Comparison of ENCODE assay signal across 19 cellular contexts in the genomic region with DNA sequence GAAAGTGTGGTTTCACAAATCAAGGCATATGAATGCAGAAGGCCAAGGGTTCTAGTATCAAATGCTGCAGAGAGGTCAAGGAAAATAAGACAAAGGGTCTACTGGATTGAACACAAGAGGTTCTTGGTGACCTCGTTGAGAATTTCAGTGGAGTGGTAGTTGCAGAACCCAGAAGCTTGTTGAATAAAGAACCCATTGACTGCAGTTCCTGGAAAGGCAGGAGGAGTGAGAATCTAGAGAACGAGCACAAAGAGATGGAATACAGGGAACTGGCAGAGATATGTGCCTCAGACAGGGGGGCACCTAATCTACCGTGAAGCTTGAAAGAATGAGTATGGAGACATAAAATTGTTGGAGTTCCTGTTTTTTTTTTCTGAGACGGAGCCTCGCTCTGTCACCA. TPM values are rescaled to one million over a fixed set of nuclear protein-coding genes. Genes with fewer than 3 reads are reported as not detected.
DNase-seq lines count a peak whose midpoint lies in the region; ATAC-seq and TF ChIP-seq lines count a peak whose summit lies in the region.
"Had no signal": no experiment of that assay in that cellular context is flagged by ENCODE, and none has a peak within 500 bp of the region (broad histone marks: within the 10 kb centered on the region; RNA-seq: fewer than 3 reads in every experiment).

No MANE protein-coding gene starts in this region.

- no peaks in the 10 kb centered on the region for H3K36me3 ChIP-seq in vagina
- H3K36me3 ChIP-seq: MG63 had no signal

- no peaks in the 10 kb centered on the region for H3K9me3 Mint-ChIP-seq in activated B cell treated with CpG ODN at 0.5 μM for 24 hours
- H3K9me3 Mint-ChIP-seq in progenitor cell of endocrine pancreas (ENCODE audit: low read depth), result no peaks in the 10 kb centered on the region
- H3K9me3 Mint-ChIP-seq: IgD-negative memory B cell had no signal

- no peaks in the 10 kb centered on the region for H3K9me3 ChIP-seq in vagina
- H3K9me3 ChIP-seq: MG63 had no signal

- H3K36me3 Mint-ChIP-seq in activated B cell treated with CpG ODN at 0.5 μM for 24 hours (ENCODE audit: low read depth) (peaks cover 12% of the 10 kb centered on the region), progenitor cell of endocrine pancreas (ENCODE audit: insufficient read depth) (no peaks in the 10 kb centered on the region)

- H3K4me3 Mint-ChIP-seq in activated B cell treated with CpG ODN at 0.5 μM for 24 hours (no peak overlapping the region), progenitor cell of endocrine pancreas (ENCODE audit: low read depth) (no peak overlapping the region)

- H3K27ac ChIP-seq in vagina (no peak overlapping the region), coronary artery (no peak overlapping the region)
- H3K27ac ChIP-seq: SK-N-MC had no signal

- no peaks in the 10 kb centered on the region for H3K27me3 Mint-ChIP-seq in activated B cell treated with CpG ODN at 0.5 μM for 24 hours
- no peaks in the 10 kb centered on the region for H3K27me3 Mint-ChIP-seq in progenitor cell of endocrine pancreas
- H3K27me3 Mint-ChIP-seq: IgD-negative memory B cell had no signal

- POLR2A ChIA-PET in activated B cell treated with CpG ODN at 0.5 μM for 24 hours (lab: Charles Lee), result no interaction called here

- peaks cover 12% of the 10 kb centered on the region for H3K4me1 ChIP-seq in vagina

- intact Hi-C loops in activated B cell treated with CpG ODN at 0.5 μM for 24 hours (cut with micrococcal nuclease), result loop anchor here (5.0 kb wide), 1 partner anchor 35 kb away; no protein-coding TSS in a partner anchor
- intact Hi-C loops in vagina (cut with DNase I), result no loop called here

- CTCF ChIA-PET in activated B cell treated with CpG ODN at 0.5 μM for 24 hours (lab: Charles Lee), result no interaction called here

- TF ChIP-seq POLR2A in vagina (IDR thresholded peaks at IDR 0.05), result no peak

- DNase-seq in Ammon's horn (ENCODE audit: low spot score) (peak; percentile 53), activated B cell treated with CpG ODN at 0.5 μM for 24 hours (no peak), foreskin melanocyte (peak; percentile 70), progenitor cell of endocrine pancreas (ENCODE audit: low spot score, unreplicated experiment) (no peak), vagina (ENCODE audit: extremely low spot score in 2 of 2) (no peak), coronary artery (ENCODE audit: low spot score) (no peak)
- DNase-seq: 8988T, MG63, NCI-H1092, NCI-H1436, NCI-H187 treated with DMSO at 0.1 percent for 48 hours, NCI-H2107, NCI-H446 treated with DMSO at 0.1 percent for 48 hours, NCI-H526 treated with DMSO at 0.1 percent for 48 hours had no signal

- TF ChIP-seq CTCF in activated B cell treated with CpG ODN at 0.5 μM for 24 hours (IDR thresholded peaks at IDR 0.05) (no peak), progenitor cell of endocrine pancreas (IDR thresholded peaks at IDR 0.05; ENCODE audit: unreplicated experiment) (no peak), vagina (IDR thresholded peaks at IDR 0.05) (no peak), coronary artery (IDR thresholded peaks at IDR 0.05) (no peak)

- H3K4me3 ChIP-seq in vagina (no peak overlapping the region), coronary artery (no peak overlapping the region)
- H3K4me3 ChIP-seq: MG63, SK-N-MC had no signal

- ATAC-seq in activated B cell treated with CpG ODN at 0.5 μM for 24 hours (ENCODE audit: low read depth), result no peak
- no peak for ATAC-seq in HG03039 (IDR thresholded peaks at IDR 0.05; ENCODE audit: unreplicated experiment)
- no peak for ATAC-seq in GM18870 (IDR thresholded peaks at IDR 0.05; ENCODE audit: unreplicated experiment)
- ATAC-seq: Right ventricle myocardium inferior had no signal

- H3K27ac Mint-ChIP-seq in activated B cell treated with CpG ODN at 0.5 μM for 24 hours (peak overlapping the region; percentile 12), progenitor cell of endocrine pancreas (peak overlapping the region; percentile 18)

- H3K27me3 ChIP-seq in vagina, result no peaks in the 10 kb centered on the region
- H3K27me3 ChIP-seq: MG63 had no signal

- H3K4me1 Mint-ChIP-seq in activated B cell treated with CpG ODN at 0.5 μM for 24 hours (peaks cover 19% of the 10 kb centered on the region), progenitor cell of endocrine pancreas (ENCODE audit: low read depth) (peaks cover 10% of the 10 kb centered on the region)

RNA-seq across cellular contexts. Expression of a gene that starts 3.5 kb away (rescaled TPM):
- total RNA-seq in activated B cell treated with CpG ODN at 0.5 μM for 24 hours, result 239 and 262 TPM in 2 replicates
- total RNA-seq in progenitor cell of endocrine pancreas, result 174 and 175 TPM in 2 replicates
- total RNA-seq in vagina, result 151 TPM

Comparison
In these comparisons a context has a peak if more than half of its experiments do, and no peak if none do; other contexts are left out.
1. DNase-seq: peak in Ammon's horn (single experiment) and foreskin melanocyte (single experiment); none in activated B cell treated with CpG ODN at 0.5 μM for 24 hours (single experiment), progenitor cell of endocrine pancreas (single experiment), vagina (0 of 2) and coronary artery (single experiment).